ENCODE assay signal across 1 cellular context in the genomic region with DNA sequence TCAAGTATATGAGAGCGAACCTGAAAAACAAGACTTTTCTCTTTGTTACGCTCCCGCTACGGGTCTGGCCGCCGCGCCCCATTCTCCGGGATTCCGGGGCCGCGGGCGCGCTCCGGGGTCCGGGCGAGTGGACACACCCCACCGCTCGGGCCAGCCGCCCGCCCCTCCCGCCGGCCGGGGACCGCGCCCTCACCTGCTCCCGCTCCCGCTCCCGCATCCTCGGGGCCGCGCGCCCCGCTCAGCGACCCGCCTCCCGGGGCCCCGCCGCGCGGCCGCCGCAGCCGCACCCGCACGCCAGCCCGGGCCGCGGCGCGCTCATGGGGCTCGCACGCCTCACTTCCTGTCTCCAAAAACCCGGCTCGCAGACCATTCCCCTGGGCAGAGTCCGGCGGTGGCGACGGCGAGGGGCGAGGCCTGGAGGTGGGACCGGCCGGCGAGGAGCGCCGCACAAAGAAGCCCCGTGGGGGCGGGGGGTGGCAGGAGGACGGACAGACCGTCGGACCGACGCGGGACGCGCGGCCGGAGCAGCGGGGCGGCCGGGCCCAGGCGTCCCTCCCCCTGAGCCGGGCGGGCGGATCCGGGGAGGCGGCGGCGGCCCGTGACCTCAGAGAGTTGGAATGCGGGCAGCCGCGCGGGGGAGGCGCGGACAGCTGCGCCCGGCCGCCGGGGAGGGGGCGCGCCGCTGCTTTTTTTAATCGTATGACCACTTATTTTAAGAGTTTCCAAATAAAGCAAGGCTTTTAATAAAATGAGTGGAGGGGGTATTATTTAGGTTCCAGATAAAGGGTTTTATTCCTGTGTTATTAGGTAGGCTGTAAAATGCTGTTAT.
TF ChIP-seq lines count a peak whose summit lies in the region.

TSS of gene PTPN21 (minus strand) at position 550 of the 829 bp plus-strand sequence. CDS start 4,590 bp downstream, outside the sequence.

TF ChIP-seq in K562, 482 proteins besides CTCF, POLR2A, EP300 and RAD21 (continued from another document and continues in another):
- TF ChIP-seq ATF4 (CRISPR knock-in tag; IDR thresholded peaks at IDR 0.05): no peak
- no peak for TF ChIP-seq SNIP1 (IDR thresholded peaks at IDR 0.05; ENCODE audit: low read depth)
- TF ChIP-seq, protein P1, sequence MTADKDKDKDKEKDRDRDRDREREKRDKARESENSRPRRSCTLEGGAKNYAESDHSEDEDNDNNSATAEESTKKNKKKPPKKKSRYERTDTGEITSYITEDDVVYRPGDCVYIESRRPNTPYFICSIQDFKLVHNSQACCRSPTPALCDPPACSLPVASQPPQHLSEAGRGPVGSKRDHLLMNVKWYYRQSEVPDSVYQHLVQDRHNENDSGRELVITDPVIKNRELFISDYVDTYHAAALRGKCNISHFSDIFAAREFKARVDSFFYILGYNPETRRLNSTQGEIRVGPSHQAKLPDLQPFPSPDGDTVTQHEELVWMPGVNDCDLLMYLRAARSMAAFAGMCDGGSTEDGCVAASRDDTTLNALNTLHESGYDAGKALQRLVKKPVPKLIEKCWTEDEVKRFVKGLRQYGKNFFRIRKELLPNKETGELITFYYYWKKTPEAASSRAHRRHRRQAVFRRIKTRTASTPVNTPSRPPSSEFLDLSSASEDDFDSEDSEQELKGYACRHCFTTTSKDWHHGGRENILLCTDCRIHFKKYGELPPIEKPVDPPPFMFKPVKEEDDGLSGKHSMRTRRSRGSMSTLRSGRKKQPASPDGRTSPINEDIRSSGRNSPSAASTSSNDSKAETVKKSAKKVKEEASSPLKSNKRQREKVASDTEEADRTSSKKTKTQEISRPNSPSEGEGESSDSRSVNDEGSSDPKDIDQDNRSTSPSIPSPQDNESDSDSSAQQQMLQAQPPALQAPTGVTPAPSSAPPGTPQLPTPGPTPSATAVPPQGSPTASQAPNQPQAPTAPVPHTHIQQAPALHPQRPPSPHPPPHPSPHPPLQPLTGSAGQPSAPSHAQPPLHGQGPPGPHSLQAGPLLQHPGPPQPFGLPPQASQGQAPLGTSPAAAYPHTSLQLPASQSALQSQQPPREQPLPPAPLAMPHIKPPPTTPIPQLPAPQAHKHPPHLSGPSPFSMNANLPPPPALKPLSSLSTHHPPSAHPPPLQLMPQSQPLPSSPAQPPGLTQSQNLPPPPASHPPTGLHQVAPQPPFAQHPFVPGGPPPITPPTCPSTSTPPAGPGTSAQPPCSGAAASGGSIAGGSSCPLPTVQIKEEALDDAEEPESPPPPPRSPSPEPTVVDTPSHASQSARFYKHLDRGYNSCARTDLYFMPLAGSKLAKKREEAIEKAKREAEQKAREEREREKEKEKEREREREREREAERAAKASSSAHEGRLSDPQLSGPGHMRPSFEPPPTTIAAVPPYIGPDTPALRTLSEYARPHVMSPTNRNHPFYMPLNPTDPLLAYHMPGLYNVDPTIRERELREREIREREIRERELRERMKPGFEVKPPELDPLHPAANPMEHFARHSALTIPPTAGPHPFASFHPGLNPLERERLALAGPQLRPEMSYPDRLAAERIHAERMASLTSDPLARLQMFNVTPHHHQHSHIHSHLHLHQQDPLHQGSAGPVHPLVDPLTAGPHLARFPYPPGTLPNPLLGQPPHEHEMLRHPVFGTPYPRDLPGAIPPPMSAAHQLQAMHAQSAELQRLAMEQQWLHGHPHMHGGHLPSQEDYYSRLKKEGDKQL (CRISPR knock-in tag; IDR thresholded peaks at IDR 0.05; ENCODE audit: borderline replicate concordance): no peak
- peak; percentile 79 for TF ChIP-seq FOSL1 (tag; conservative IDR thresholded peaks at IDR 0.05)
- TF ChIP-seq, protein P2, sequence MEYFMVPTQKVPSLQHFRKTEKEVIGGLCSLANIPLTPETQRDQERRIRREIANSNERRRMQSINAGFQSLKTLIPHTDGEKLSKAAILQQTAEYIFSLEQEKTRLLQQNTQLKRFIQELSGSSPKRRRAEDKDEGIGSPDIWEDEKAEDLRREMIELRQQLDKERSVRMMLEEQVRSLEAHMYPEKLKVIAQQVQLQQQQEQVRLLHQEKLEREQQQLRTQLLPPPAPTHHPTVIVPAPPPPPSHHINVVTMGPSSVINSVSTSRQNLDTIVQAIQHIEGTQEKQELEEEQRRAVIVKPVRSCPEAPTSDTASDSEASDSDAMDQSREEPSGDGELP (CRISPR knock-in tag; IDR thresholded peaks at IDR 0.05; ENCODE audit: borderline replicate concordance): peak; percentile 52; the same call in 1 of the 2 replicates
- no peak for TF ChIP-seq CHD2 (IDR thresholded peaks at IDR 0.05; ENCODE audit: low read depth, low read length)
- TF ChIP-seq ZNF436 (CRISPR knock-in tag; IDR thresholded peaks at IDR 0.05): no peak
- TF ChIP-seq SRSF9 (IDR thresholded peaks at IDR 0.05; ENCODE audit: borderline replicate concordance, low read depth, low read length): no peak
- TF ChIP-seq XRCC4 (IDR thresholded peaks at IDR 0.05; ENCODE audit: extremely low read depth, insufficient read depth, insufficient read length): no peak
- TF ChIP-seq NCOR1 (IDR thresholded peaks at IDR 0.05): no peak
- TF ChIP-seq BRCA1 (IDR thresholded peaks at IDR 0.05): no peak
- TF ChIP-seq BRCA1 (CRISPR knock-in tag; IDR thresholded peaks at IDR 0.05): no peak
- TF ChIP-seq TEAD4 (IDR thresholded peaks at IDR 0.05; ENCODE audit: low read length): peak; percentile 69
- TF ChIP-seq TEAD4 (CRISPR knock-in tag; IDR thresholded peaks at IDR 0.05; ENCODE audit: borderline replicate concordance): no peak
- no peak for TF ChIP-seq ZNF512 (tag; IDR thresholded peaks at IDR 0.05)
- peak; percentile 73 for TF ChIP-seq SMAD4 (CRISPR knock-in tag; conservative IDR thresholded peaks at IDR 0.05)
- no peak for TF ChIP-seq NR3C1 (CRISPR knock-in tag; IDR thresholded peaks at IDR 0.05)
- no peak for TF ChIP-seq POLR2AphosphoS5 (IDR thresholded peaks at IDR 0.05; ENCODE audit: control insufficient read depth, insufficient read depth, low read depth, low read length)
- no peak for TF ChIP-seq BMI1 (IDR thresholded peaks at IDR 0.05; ENCODE audit: low read length)
- TF ChIP-seq, protein P3, sequence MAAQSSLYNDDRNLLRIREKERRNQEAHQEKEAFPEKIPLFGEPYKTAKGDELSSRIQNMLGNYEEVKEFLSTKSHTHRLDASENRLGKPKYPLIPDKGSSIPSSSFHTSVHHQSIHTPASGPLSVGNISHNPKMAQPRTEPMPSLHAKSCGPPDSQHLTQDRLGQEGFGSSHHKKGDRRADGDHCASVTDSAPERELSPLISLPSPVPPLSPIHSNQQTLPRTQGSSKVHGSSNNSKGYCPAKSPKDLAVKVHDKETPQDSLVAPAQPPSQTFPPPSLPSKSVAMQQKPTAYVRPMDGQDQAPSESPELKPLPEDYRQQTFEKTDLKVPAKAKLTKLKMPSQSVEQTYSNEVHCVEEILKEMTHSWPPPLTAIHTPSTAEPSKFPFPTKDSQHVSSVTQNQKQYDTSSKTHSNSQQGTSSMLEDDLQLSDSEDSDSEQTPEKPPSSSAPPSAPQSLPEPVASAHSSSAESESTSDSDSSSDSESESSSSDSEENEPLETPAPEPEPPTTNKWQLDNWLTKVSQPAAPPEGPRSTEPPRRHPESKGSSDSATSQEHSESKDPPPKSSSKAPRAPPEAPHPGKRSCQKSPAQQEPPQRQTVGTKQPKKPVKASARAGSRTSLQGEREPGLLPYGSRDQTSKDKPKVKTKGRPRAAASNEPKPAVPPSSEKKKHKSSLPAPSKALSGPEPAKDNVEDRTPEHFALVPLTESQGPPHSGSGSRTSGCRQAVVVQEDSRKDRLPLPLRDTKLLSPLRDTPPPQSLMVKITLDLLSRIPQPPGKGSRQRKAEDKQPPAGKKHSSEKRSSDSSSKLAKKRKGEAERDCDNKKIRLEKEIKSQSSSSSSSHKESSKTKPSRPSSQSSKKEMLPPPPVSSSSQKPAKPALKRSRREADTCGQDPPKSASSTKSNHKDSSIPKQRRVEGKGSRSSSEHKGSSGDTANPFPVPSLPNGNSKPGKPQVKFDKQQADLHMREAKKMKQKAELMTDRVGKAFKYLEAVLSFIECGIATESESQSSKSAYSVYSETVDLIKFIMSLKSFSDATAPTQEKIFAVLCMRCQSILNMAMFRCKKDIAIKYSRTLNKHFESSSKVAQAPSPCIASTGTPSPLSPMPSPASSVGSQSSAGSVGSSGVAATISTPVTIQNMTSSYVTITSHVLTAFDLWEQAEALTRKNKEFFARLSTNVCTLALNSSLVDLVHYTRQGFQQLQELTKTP (IDR thresholded peaks at IDR 0.05; ENCODE audit: low read depth in 1 of 2, partially characterized antibody in 2 of 2): no peak
- TF ChIP-seq RAD51 (IDR thresholded peaks at IDR 0.05; ENCODE audit: borderline replicate concordance, low read depth): no peak
- TF ChIP-seq ZNF41 (CRISPR knock-in tag; conservative IDR thresholded peaks at IDR 0.05): no peak
- TF ChIP-seq, protein P4, sequence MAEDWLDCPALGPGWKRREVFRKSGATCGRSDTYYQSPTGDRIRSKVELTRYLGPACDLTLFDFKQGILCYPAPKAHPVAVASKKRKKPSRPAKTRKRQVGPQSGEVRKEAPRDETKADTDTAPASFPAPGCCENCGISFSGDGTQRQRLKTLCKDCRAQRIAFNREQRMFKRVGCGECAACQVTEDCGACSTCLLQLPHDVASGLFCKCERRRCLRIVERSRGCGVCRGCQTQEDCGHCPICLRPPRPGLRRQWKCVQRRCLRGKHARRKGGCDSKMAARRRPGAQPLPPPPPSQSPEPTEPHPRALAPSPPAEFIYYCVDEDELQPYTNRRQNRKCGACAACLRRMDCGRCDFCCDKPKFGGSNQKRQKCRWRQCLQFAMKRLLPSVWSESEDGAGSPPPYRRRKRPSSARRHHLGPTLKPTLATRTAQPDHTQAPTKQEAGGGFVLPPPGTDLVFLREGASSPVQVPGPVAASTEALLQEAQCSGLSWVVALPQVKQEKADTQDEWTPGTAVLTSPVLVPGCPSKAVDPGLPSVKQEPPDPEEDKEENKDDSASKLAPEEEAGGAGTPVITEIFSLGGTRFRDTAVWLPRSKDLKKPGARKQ (CRISPR knock-in tag; IDR thresholded peaks at IDR 0.05): no peak
- TF ChIP-seq CBFB (CRISPR knock-in tag; IDR thresholded peaks at IDR 0.05): no peak
- TF ChIP-seq, protein P5, sequence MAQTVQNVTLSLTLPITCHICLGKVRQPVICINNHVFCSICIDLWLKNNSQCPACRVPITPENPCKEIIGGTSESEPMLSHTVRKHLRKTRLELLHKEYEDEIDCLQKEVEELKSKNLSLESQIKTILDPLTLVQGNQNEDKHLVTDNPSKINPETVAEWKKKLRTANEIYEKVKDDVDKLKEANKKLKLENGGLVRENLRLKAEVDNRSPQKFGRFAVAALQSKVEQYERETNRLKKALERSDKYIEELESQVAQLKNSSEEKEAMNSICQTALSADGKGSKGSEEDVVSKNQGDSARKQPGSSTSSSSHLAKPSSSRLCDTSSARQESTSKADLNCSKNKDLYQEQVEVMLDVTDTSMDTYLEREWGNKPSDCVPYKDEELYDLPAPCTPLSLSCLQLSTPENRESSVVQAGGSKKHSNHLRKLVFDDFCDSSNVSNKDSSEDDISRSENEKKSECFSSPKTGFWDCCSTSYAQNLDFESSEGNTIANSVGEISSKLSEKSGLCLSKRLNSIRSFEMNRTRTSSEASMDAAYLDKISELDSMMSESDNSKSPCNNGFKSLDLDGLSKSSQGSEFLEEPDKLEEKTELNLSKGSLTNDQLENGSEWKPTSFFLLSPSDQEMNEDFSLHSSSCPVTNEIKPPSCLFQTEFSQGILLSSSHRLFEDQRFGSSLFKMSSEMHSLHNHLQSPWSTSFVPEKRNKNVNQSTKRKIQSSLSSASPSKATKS (CRISPR knock-in tag; IDR thresholded peaks at IDR 0.05): no peak
- peak; percentile 80 for TF ChIP-seq CCNT2 (IDR thresholded peaks at IDR 0.05; ENCODE audit: borderline replicate concordance, extremely low read depth, insufficient read length, low read depth, low read length)
- TF ChIP-seq ZNF212 (CRISPR knock-in tag; IDR thresholded peaks at IDR 0.05): no peak
- no peak for TF ChIP-seq SP2 (IDR thresholded peaks at IDR 0.05; ENCODE audit: extremely low read depth, low read depth, low read length, poor library complexity, severe bottlenecking)
- no peak for TF ChIP-seq KAT7 (CRISPR knock-in tag; IDR thresholded peaks at IDR 0.05; ENCODE audit: borderline replicate concordance)
- no peak for TF ChIP-seq MIER1 (IDR thresholded peaks at IDR 0.05; ENCODE audit: low read depth)
- TF ChIP-seq LEF1 (IDR thresholded peaks at IDR 0.05): no peak
- no peak for TF ChIP-seq EP400 (IDR thresholded peaks at IDR 0.05)
- TF ChIP-seq, protein P6, sequence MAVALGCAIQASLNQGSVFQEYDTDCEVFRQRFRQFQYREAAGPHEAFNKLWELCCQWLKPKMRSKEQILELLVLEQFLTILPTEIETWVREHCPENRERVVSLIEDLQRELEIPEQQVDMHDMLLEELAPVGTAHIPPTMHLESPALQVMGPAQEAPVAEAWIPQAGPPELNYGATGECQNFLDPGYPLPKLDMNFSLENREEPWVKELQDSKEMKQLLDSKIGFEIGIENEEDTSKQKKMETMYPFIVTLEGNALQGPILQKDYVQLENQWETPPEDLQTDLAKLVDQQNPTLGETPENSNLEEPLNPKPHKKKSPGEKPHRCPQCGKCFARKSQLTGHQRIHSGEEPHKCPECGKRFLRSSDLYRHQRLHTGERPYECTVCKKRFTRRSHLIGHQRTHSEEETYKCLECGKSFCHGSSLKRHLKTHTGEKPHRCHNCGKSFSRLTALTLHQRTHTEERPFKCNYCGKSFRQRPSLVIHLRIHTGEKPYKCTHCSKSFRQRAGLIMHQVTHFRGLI (CRISPR knock-in tag; IDR thresholded peaks at IDR 0.05): no peak
- TF ChIP-seq RBM14 (IDR thresholded peaks at IDR 0.05; ENCODE audit: borderline replicate concordance, insufficient read depth, low read depth, low read length): no peak
- TF ChIP-seq ELF1 (tag; IDR thresholded peaks at IDR 0.05): 0 out of 2 replicates have a peak, but pooled peaks have one; percentile 24
- TF ChIP-seq ZFX (CRISPR knock-in tag; IDR thresholded peaks at IDR 0.05): peak; percentile 68
- TF ChIP-seq ZNF778 (CRISPR knock-in tag; IDR thresholded peaks at IDR 0.05): no peak
- TF ChIP-seq BACH1 (tag; IDR thresholded peaks at IDR 0.05): no peak
- TF ChIP-seq RBBP5 (IDR thresholded peaks at IDR 0.05; ENCODE audit: borderline replicate concordance, insufficient read depth, low read length, poor library complexity, severe bottlenecking): peak; percentile 55
- no peak for TF ChIP-seq HMGN3 (IDR thresholded peaks at IDR 0.05; ENCODE audit: borderline replicate concordance, extremely low read depth, insufficient read length, low read depth, low read length)
- no peak for TF ChIP-seq NCOA1 (IDR thresholded peaks at IDR 0.05; ENCODE audit: low read depth)
- peak; percentile 52; the same call in 1 of the 2 replicates for TF ChIP-seq PHF8 (IDR thresholded peaks at IDR 0.05; ENCODE audit: borderline replicate concordance, low read length)
